1 cellular context compared by ENCODE assay signal in the genomic region with DNA sequence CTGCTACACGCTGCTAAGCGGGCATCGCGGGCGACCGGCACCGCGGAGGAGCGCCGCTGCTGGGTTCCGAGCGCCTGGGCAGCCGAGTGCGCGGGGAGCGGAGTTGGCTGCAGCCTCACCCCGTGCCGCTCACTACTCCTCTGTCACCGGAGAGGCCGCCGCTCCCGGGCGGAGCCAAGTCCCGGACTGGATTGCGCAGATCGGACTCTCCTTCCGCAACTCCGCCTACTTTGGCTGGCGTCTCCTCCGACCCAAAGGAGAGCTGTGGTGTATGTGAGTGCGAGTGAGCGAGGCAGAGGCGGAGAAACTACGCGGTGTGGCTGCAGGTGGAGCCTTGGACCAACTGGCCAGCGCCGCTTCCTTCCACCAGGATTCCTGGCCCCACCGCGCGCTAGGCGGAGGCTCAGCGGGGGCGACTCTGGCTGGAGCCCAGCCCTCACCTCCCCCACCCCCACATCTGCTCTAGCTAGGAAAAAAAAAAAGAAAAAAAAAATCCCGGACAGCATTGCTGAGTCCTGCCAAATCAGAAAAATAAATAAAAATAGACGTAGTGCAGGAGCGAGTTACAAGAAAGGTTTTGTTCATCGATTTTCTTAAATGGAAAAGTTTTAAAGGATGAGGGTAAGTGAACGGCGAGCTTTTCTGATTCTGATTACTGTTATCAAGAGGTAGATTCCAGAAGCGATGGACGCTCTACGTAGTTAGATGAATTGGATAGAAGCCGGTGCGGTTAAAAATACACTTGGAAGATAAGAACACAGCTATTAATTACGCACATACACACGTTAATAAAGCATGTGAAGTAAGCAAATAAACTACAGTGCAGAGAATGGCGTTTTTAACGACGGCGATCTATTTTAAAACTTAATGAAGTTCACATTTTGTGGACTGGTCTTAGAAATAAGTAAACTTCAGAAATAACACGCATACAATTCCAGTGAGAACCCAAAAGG.
TF ChIP-seq lines count a peak whose summit lies in the region.

TSS of gene SEMA6A (minus strand) at position 142 of the 953 bp plus-strand sequence. CDS start 69,879 bp downstream, outside the sequence.

TF ChIP-seq in HepG2, 621 proteins besides CTCF, POLR2A, EP300 and RAD21 (continued from another document):
- TF ChIP-seq UBTF (CRISPR knock-in tag; IDR thresholded peaks at IDR 0.05) (peak; percentile 90), HIVEP1 (CRISPR knock-in tag; IDR thresholded peaks at IDR 0.05) (0 out of 2 replicates have a peak, but pooled peaks have one; percentile 38), FOXC1 (CRISPR knock-in tag; IDR thresholded peaks at IDR 0.05; ENCODE audit: borderline replicate concordance) (no peak), SCMH1 (CRISPR knock-in tag; IDR thresholded peaks at IDR 0.05; ENCODE audit: borderline replicate concordance) (no peak), CCDC6 (CRISPR knock-in tag; IDR thresholded peaks at IDR 0.05) (0 out of 2 replicates have a peak, but pooled peaks have one; percentile 30), AHR (CRISPR knock-in tag; IDR thresholded peaks at IDR 0.05) (peak; percentile 40; the same call in 1 of the 2 replicates)
